1 cellular context compared by ENCODE assay signal in genomic region chr6:30939473-30939872, GRCh38.
TF ChIP-seq lines count a peak whose summit lies in the region.

No MANE protein-coding gene starts in this region.

TF ChIP-seq in H1, 55 proteins besides CTCF, POLR2A, EP300 and RAD21:
- TF ChIP-seq TCF12 (IDR thresholded peaks at IDR 0.05; ENCODE audit: low read depth, low read length) = no peak
- no peak for TF ChIP-seq SIX5 (IDR thresholded peaks at IDR 0.05; ENCODE audit: low read depth, low read length)
- no peak for TF ChIP-seq ZNF274 (IDR thresholded peaks at IDR 0.05; ENCODE audit: borderline replicate concordance, extremely low read depth, low read length)
- no peak for TF ChIP-seq RNF2 (IDR thresholded peaks at IDR 0.05; ENCODE audit: borderline replicate concordance, low read depth, low read length, missing control alignments, poor library complexity, severe bottlenecking)
- no peak for TF ChIP-seq CREB1 (IDR thresholded peaks at IDR 0.05)
- no peak for TF ChIP-seq GTF2F1 (IDR thresholded peaks at IDR 0.05; ENCODE audit: borderline replicate concordance, low read depth, low read length)
- no peak for TF ChIP-seq POU5F1 (IDR thresholded peaks at IDR 0.05; ENCODE audit: low read depth, low read length)
- TF ChIP-seq MAFK (IDR thresholded peaks at IDR 0.05; ENCODE audit: low read depth, low read length) = no peak
- no peak for TF ChIP-seq RFX5 (IDR thresholded peaks at IDR 0.05; ENCODE audit: borderline replicate concordance, low read depth, low read length)
- TF ChIP-seq HDAC6 (IDR thresholded peaks at IDR 0.05; ENCODE audit: low read depth, low read length) = no peak
- TF ChIP-seq CHD1 (IDR thresholded peaks at IDR 0.05; ENCODE audit: low read depth, low read length) = no peak
- TF ChIP-seq BACH1 (IDR thresholded peaks at IDR 0.05; ENCODE audit: low read length) = no peak
- no peak for TF ChIP-seq ASH2L (IDR thresholded peaks at IDR 0.05; ENCODE audit: low read length)
- no peak for TF ChIP-seq TAF7 (optimal IDR thresholded peaks at IDR 0.05; ENCODE audit: borderline replicate concordance, low read depth, low read length)
- no peak for TF ChIP-seq SP1 (IDR thresholded peaks at IDR 0.05; ENCODE audit: low read depth, low read length)
- TF ChIP-seq SRF (IDR thresholded peaks at IDR 0.05; ENCODE audit: low read depth, low read length) = no peak
- TF ChIP-seq PHF8 (conservative IDR thresholded peaks at IDR 0.05; ENCODE audit: low read depth, low read length) = no peak
- TF ChIP-seq, protein P1, sequence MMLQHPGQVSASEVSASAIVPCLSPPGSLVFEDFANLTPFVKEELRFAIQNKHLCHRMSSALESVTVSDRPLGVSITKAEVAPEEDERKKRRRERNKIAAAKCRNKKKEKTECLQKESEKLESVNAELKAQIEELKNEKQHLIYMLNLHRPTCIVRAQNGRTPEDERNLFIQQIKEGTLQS (IDR thresholded peaks at IDR 0.05; ENCODE audit: insufficient read depth, low read depth, low read length) = no peak
- TF ChIP-seq NRF1 (IDR thresholded peaks at IDR 0.05; ENCODE audit: low read depth, low read length) = no peak
TF ChIP-seq in H1: peak in this region for 0.
